In the genomic region with DNA sequence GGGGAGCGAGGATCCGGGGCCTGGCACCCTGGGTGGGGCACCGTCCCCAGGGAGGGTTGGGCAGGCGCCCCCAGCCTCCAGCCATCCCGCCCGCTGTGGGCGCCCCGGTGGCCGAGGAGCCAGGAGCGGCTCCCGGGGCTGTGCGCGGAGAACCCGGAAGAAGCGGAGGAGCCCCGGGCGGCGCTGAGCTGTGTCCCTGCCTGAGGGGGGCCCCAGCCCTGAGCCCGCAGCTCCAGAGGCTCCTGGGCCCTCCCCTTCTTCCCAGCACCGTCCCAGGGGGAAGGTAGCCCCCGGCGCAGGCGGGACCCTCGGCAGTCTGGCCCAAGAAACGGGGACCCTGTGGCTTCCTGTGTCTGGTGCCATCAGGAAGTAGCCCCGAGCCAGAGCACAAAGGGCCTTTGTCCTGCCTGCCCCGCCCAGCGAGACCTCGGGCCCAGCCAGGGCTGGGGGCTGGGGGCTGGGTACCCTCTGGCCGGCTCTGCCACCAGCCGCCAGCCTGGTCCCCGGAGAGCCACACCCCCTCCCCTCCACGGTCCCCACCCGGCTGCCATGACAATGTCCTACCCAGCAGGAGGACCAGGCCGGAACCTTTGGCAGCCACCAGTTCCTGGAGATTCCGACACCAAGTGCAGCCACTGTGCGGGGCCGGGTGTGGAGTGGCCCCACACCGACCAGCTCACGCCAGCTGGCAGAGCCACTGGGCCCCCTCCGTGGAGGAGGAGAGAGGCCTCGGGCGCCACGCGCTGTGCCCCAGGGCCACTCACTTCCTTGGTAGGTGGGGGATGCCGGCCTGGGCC, we compare ENCODE assay signal across 1 cellular context.
TF ChIP-seq lines count a peak whose summit lies in the region.

No MANE protein-coding gene starts in this region.

TF ChIP-seq in H1, 55 proteins besides CTCF, POLR2A, EP300 and RAD21:
- TF ChIP-seq KDM4A (IDR thresholded peaks at IDR 0.05; ENCODE audit: low read depth, low read length, severe bottlenecking) (peak; percentile 50), CREB1 (IDR thresholded peaks at IDR 0.05) (no peak), CTBP2 (IDR thresholded peaks at IDR 0.05; ENCODE audit: borderline replicate concordance, insufficient read depth, insufficient read length, low read length) (peak; percentile 38), GABPA (IDR thresholded peaks at IDR 0.05; ENCODE audit: borderline replicate concordance, insufficient read depth, low read length) (0 out of 2 replicates have a peak, but pooled peaks have one; percentile 15)
